ENCODE assay signal across 1 cellular context in the genomic region with DNA sequence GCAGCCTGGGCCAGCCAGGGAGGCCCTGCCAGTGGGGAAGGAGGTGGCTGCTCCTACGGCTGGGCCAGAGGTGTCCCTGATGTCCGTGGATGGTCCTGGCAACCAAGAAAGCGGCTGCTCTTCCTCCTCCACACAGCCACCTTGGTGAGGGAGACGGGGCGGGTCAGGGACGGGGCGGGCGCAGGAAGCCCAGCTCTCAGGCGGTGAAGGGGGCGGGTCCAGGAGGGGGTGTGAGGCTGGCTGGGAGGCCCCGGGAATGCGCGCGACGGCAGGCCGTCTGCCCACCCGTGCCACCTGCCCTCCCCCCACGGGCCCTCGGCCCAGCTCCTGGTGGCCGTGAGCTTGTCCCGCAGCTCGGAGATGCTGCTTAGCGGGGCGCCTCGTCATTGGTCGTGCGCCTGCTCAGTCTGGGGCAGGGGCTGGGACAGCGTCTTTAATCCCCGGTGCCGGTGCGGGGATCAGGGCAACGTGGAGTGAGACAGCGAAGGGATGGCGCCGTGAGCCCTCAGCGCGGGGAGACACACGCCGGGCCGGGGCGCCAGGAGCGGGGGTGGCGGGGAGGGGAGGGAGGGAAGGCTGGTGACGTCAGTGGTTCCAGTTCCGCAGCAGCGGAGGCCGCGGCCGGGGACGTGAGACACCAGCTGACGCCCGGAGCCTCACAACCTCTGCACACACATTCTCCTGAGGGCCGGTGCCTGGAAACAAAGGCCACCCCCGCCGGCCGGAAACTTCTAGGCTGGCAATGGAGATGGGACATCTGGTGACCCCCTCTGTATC.
TF ChIP-seq lines count a peak whose summit lies in the region.

No MANE protein-coding gene starts in this region.

TF ChIP-seq in GM12878, 131 proteins besides CTCF, POLR2A, EP300 and RAD21 (continued from another document and continues in another):
- TF ChIP-seq, protein P1, sequence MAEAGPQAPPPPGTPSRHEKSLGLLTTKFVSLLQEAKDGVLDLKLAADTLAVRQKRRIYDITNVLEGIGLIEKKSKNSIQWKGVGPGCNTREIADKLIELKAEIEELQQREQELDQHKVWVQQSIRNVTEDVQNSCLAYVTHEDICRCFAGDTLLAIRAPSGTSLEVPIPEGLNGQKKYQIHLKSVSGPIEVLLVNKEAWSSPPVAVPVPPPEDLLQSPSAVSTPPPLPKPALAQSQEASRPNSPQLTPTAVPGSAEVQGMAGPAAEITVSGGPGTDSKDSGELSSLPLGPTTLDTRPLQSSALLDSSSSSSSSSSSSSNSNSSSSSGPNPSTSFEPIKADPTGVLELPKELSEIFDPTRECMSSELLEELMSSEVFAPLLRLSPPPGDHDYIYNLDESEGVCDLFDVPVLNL (IDR thresholded peaks at IDR 0.05; ENCODE audit: low read depth, low read length), result no peak
- TF ChIP-seq, protein P2, sequence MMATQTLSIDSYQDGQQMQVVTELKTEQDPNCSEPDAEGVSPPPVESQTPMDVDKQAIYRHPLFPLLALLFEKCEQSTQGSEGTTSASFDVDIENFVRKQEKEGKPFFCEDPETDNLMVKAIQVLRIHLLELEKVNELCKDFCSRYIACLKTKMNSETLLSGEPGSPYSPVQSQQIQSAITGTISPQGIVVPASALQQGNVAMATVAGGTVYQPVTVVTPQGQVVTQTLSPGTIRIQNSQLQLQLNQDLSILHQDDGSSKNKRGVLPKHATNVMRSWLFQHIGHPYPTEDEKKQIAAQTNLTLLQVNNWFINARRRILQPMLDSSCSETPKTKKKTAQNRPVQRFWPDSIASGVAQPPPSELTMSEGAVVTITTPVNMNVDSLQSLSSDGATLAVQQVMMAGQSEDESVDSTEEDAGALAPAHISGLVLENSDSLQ (IDR thresholded peaks at IDR 0.05), result peak; percentile 63; the same call in 1 of the 2 replicates
- TF ChIP-seq, protein P3, sequence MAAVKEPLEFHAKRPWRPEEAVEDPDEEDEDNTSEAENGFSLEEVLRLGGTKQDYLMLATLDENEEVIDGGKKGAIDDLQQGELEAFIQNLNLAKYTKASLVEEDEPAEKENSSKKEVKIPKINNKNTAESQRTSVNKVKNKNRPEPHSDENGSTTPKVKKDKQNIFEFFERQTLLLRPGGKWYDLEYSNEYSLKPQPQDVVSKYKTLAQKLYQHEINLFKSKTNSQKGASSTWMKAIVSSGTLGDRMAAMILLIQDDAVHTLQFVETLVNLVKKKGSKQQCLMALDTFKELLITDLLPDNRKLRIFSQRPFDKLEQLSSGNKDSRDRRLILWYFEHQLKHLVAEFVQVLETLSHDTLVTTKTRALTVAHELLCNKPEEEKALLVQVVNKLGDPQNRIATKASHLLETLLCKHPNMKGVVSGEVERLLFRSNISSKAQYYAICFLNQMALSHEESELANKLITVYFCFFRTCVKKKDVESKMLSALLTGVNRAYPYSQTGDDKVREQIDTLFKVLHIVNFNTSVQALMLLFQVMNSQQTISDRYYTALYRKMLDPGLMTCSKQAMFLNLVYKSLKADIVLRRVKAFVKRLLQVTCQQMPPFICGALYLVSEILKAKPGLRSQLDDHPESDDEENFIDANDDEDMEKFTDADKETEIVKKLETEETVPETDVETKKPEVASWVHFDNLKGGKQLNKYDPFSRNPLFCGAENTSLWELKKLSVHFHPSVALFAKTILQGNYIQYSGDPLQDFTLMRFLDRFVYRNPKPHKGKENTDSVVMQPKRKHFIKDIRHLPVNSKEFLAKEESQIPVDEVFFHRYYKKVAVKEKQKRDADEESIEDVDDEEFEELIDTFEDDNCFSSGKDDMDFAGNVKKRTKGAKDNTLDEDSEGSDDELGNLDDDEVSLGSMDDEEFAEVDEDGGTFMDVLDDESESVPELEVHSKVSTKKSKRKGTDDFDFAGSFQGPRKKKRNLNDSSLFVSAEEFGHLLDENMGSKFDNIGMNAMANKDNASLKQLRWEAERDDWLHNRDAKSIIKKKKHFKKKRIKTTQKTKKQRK (IDR thresholded peaks at IDR 0.05; ENCODE audit: low read depth, low read length), result no peak
- TF ChIP-seq BMI1 (IDR thresholded peaks at IDR 0.05; ENCODE audit: borderline replicate concordance) (no peak), SREBF2 (IDR thresholded peaks at IDR 0.05; ENCODE audit: low read length) (no peak), TBL1XR1 (IDR thresholded peaks at IDR 0.05; ENCODE audit: low read depth, low read length) (no peak), POLR2AphosphoS5 (IDR thresholded peaks at IDR 0.05; ENCODE audit: low read length) (no peak), CHD2 (IDR thresholded peaks at IDR 0.05; ENCODE audit: borderline replicate concordance, low read depth, low read length) (0 out of 2 replicates have a peak, but pooled peaks have one; percentile 17), NFIC (IDR thresholded peaks at IDR 0.05; ENCODE audit: low read depth, low read length) (no peak), STAT3 (IDR thresholded peaks at IDR 0.05; ENCODE audit: low read depth, low read length) (no peak), EED (IDR thresholded peaks at IDR 0.05; ENCODE audit: low read depth) (no peak), BACH1 (IDR thresholded peaks at IDR 0.05; ENCODE audit: borderline replicate concordance) (0 out of 2 replicates have a peak, but pooled peaks have one; percentile 44), CBX3 (IDR thresholded peaks at IDR 0.05; ENCODE audit: borderline replicate concordance, low read depth) (no peak), ZNF622 (IDR thresholded peaks at IDR 0.05) (no peak), NFXL1 (IDR thresholded peaks at IDR 0.05; ENCODE audit: borderline replicate concordance) (no peak), FOS (IDR thresholded peaks at IDR 0.05; ENCODE audit: borderline replicate concordance, extremely low read depth, insufficient read length) (no peak), BHLHE40 (IDR thresholded peaks at IDR 0.05; ENCODE audit: borderline replicate concordance in 1 of 2, low read depth in 2 of 2, low read length in 1 of 2) (peak in 1 of 2 experiments; percentile 31; a peak in 1 of 4 replicates), ZNF217 (IDR thresholded peaks at IDR 0.05) (no peak), MEF2A (IDR thresholded peaks at IDR 0.05; ENCODE audit: insufficient read depth, low read depth, low read length) (no peak), NR2F1 (conservative IDR thresholded peaks at IDR 0.05) (no peak; the same call in 1 of the 2 replicates), CBFB (IDR thresholded peaks at IDR 0.05; ENCODE audit: low read depth) (no peak), LARP7 (IDR thresholded peaks at IDR 0.05) (no peak), PML (IDR thresholded peaks at IDR 0.05; ENCODE audit: low read length) (no peak), SMAD5 (IDR thresholded peaks at IDR 0.05; ENCODE audit: low read depth) (no peak), ZZZ3 (IDR thresholded peaks at IDR 0.05; ENCODE audit: control insufficient read depth, insufficient read length, low read depth) (no peak), STAT1 (conservative IDR thresholded peaks at IDR 0.05) (no peak), GATAD2B (conservative IDR thresholded peaks at IDR 0.05; ENCODE audit: low read depth) (0 out of 2 replicates have a peak, but pooled peaks have one; percentile 28), TARDBP (IDR thresholded peaks at IDR 0.05; ENCODE audit: borderline replicate concordance) (no peak), JUND (IDR thresholded peaks at IDR 0.05; ENCODE audit: low read depth, low read length) (no peak), RB1 (IDR thresholded peaks at IDR 0.05; ENCODE audit: borderline replicate concordance) (no peak), HDAC2 (IDR thresholded peaks at IDR 0.05) (no peak), MTA3 (IDR thresholded peaks at IDR 0.05; ENCODE audit: borderline replicate concordance, low read length) (no peak), ASH2L (IDR thresholded peaks at IDR 0.05; ENCODE audit: borderline replicate concordance, low read depth) (no peak), ZBED1 (IDR thresholded peaks at IDR 0.05; ENCODE audit: borderline replicate concordance) (no peak), RCOR1 (conservative IDR thresholded peaks at IDR 0.05; ENCODE audit: low read depth, low read length) (no peak), TCF3 (IDR thresholded peaks at IDR 0.05; ENCODE audit: borderline replicate concordance, insufficient read depth, low read depth, low read length) (0 out of 2 replicates have a peak, but pooled peaks have one; percentile 16), SMAD1 (IDR thresholded peaks at IDR 0.05; ENCODE audit: low read depth, partially characterized antibody) (no peak)
- TF ChIP-seq, protein P4, sequence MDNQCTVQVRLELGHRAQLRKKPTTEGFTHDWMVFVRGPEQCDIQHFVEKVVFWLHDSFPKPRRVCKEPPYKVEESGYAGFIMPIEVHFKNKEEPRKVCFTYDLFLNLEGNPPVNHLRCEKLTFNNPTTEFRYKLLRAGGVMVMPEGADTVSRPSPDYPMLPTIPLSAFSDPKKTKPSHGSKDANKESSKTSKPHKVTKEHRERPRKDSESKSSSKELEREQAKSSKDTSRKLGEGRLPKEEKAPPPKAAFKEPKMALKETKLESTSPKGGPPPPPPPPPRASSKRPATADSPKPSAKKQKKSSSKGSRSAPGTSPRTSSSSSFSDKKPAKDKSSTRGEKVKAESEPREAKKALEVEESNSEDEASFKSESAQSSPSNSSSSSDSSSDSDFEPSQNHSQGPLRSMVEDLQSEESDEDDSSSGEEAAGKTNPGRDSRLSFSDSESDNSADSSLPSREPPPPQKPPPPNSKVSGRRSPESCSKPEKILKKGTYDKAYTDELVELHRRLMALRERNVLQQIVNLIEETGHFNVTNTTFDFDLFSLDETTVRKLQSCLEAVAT (IDR thresholded peaks at IDR 0.05), result no peak
- TF ChIP-seq, protein P5, sequence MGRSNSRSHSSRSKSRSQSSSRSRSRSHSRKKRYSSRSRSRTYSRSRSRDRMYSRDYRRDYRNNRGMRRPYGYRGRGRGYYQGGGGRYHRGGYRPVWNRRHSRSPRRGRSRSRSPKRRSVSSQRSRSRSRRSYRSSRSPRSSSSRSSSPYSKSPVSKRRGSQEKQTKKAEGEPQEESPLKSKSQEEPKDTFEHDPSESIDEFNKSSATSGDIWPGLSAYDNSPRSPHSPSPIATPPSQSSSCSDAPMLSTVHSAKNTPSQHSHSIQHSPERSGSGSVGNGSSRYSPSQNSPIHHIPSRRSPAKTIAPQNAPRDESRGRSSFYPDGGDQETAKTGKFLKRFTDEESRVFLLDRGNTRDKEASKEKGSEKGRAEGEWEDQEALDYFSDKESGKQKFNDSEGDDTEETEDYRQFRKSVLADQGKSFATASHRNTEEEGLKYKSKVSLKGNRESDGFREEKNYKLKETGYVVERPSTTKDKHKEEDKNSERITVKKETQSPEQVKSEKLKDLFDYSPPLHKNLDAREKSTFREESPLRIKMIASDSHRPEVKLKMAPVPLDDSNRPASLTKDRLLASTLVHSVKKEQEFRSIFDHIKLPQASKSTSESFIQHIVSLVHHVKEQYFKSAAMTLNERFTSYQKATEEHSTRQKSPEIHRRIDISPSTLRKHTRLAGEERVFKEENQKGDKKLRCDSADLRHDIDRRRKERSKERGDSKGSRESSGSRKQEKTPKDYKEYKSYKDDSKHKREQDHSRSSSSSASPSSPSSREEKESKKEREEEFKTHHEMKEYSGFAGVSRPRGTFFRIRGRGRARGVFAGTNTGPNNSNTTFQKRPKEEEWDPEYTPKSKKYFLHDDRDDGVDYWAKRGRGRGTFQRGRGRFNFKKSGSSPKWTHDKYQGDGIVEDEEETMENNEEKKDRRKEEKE (IDR thresholded peaks at IDR 0.05), result no peak
- TF ChIP-seq, protein P6, sequence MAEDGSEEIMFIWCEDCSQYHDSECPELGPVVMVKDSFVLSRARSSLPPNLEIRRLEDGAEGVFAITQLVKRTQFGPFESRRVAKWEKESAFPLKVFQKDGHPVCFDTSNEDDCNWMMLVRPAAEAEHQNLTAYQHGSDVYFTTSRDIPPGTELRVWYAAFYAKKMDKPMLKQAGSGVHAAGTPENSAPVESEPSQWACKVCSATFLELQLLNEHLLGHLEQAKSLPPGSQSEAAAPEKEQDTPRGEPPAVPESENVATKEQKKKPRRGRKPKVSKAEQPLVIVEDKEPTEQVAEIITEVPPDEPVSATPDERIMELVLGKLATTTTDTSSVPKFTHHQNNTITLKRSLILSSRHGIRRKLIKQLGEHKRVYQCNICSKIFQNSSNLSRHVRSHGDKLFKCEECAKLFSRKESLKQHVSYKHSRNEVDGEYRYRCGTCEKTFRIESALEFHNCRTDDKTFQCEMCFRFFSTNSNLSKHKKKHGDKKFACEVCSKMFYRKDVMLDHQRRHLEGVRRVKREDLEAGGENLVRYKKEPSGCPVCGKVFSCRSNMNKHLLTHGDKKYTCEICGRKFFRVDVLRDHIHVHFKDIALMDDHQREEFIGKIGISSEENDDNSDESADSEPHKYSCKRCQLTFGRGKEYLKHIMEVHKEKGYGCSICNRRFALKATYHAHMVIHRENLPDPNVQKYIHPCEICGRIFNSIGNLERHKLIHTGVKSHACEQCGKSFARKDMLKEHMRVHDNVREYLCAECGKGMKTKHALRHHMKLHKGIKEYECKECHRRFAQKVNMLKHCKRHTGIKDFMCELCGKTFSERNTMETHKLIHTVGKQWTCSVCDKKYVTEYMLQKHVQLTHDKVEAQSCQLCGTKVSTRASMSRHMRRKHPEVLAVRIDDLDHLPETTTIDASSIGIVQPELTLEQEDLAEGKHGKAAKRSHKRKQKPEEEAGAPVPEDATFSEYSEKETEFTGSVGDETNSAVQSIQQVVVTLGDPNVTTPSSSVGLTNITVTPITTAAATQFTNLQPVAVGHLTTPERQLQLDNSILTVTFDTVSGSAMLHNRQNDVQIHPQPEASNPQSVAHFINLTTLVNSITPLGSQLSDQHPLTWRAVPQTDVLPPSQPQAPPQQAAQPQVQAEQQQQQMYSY (CRISPR knock-in tag; IDR thresholded peaks at IDR 0.05), result no peak
- TF ChIP-seq, protein P7, sequence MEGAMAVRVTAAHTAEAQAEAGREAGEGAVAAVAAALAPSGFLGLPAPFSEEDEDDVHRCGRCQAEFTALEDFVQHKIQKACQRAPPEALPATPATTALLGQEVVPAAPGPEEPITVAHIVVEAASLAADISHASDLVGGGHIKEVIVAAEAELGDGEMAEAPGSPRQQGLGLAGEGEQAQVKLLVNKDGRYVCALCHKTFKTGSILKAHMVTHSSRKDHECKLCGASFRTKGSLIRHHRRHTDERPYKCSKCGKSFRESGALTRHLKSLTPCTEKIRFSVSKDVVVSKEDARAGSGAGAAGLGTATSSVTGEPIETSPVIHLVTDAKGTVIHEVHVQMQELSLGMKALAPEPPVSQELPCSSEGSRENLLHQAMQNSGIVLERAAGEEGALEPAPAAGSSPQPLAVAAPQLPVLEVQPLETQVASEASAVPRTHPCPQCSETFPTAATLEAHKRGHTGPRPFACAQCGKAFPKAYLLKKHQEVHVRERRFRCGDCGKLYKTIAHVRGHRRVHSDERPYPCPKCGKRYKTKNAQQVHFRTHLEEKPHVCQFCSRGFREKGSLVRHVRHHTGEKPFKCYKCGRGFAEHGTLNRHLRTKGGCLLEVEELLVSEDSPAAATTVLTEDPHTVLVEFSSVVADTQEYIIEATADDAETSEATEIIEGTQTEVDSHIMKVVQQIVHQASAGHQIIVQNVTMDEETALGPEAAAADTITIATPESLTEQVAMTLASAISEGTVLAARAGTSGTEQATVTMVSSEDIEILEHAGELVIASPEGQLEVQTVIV (IDR thresholded peaks at IDR 0.05; ENCODE audit: borderline replicate concordance, partially characterized antibody), result no peak
- TF ChIP-seq, protein P8, sequence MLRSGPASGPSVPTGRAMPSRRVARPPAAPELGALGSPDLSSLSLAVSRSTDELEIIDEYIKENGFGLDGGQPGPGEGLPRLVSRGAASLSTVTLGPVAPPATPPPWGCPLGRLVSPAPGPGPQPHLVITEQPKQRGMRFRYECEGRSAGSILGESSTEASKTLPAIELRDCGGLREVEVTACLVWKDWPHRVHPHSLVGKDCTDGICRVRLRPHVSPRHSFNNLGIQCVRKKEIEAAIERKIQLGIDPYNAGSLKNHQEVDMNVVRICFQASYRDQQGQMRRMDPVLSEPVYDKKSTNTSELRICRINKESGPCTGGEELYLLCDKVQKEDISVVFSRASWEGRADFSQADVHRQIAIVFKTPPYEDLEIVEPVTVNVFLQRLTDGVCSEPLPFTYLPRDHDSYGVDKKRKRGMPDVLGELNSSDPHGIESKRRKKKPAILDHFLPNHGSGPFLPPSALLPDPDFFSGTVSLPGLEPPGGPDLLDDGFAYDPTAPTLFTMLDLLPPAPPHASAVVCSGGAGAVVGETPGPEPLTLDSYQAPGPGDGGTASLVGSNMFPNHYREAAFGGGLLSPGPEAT (IDR thresholded peaks at IDR 0.05; ENCODE audit: low read depth), result peak; percentile 30; the same call in 1 of the 2 replicates
